8 cellular contexts compared by ENCODE assay signal in genomic region chr10:79270471-79271246, GRCh38.
DNase-seq lines count a peak whose midpoint lies in the region; TF ChIP-seq lines count a peak whose summit lies in the region.
"Had no signal": no experiment of that assay in that cellular context is flagged by ENCODE, and none has a peak within 500 bp of the region (broad histone marks: within the 10 kb centered on the region; RNA-seq: fewer than 3 reads in every experiment).

No MANE protein-coding gene starts in this region.

- H3K9me3 ChIP-seq in Karpas-422 (ENCODE audit: low read length): no peaks in the 10 kb centered on the region
- no peaks in the 10 kb centered on the region for H3K9me3 ChIP-seq in WERI-Rb-1 (ENCODE audit: severe bottlenecking)
- no peaks in the 10 kb centered on the region for H3K9me3 ChIP-seq in mesenchymal stem cell (ENCODE audit: control insufficient read depth, low read length)
- H3K9me3 ChIP-seq in transverse colon: no peaks in the 10 kb centered on the region
- H3K9me3 ChIP-seq in smooth muscle cell (replicated peaks; ENCODE audit: low read depth): no peaks in the 10 kb centered on the region
- no peaks in the 10 kb centered on the region for H3K9me3 ChIP-seq in testis

- DNase-seq in Karpas-422 (peak; percentile 55), WERI-Rb-1 (peak; percentile 72), mesenchymal stem cell (peak; percentile 46), transverse colon (no peak), NCI-H1092 (lab: John Stamatoyannopoulos, UW) (no peak), smooth muscle cell (lab: John Stamatoyannopoulos, UW; ENCODE audit: unreplicated experiment) (no peak), testis (no peak)
- DNase-seq: kidney glomerular epithelial cell had no signal

- H3K4ac ChIP-seq in mesenchymal stem cell (ENCODE audit: low read depth in 1 of 2, low read length in 2 of 2): no peak overlapping the region

- H3K36me3 ChIP-seq in Karpas-422 (ENCODE audit: insufficient read depth, low read length) (no peaks in the 10 kb centered on the region), WERI-Rb-1 (peaks cover 7% of the 10 kb centered on the region), mesenchymal stem cell (ENCODE audit: control insufficient read depth in 1 of 2, insufficient read depth in 2 of 2, low read depth in 1 of 2, low read length in 2 of 2) (peaks cover 28 to 84% of the 10 kb centered on the region in 2 experiments), transverse colon (no peaks in the 10 kb centered on the region), smooth muscle cell (ENCODE audit: low read depth) (no peaks in the 10 kb centered on the region), testis (ENCODE audit: low read depth, missing control alignments) (no peaks in the 10 kb centered on the region)

- H4K20me1 ChIP-seq in Karpas-422 (ENCODE audit: insufficient read depth, low read depth, low read length): peaks cover 54% of the 10 kb centered on the region
- H4K20me1 ChIP-seq in smooth muscle cell (ENCODE audit: low read depth): peaks cover 82% of the 10 kb centered on the region

- H2AK5ac ChIP-seq in mesenchymal stem cell (ENCODE audit: low read length, severe bottlenecking): no peak overlapping the region

- peak overlapping the region; percentile 96 for H3K27ac ChIP-seq in Karpas-422 (ENCODE audit: low read length)
- peak overlapping the region; percentile 79 for H3K27ac ChIP-seq in WERI-Rb-1
- no peak overlapping the region for H3K27ac ChIP-seq in mesenchymal stem cell (ENCODE audit: low read length, poor library complexity, severe bottlenecking)
- peak overlapping the region; percentile 39 to 85 (median 64) for H3K27ac ChIP-seq in transverse colon
- no peak overlapping the region for H3K27ac ChIP-seq in smooth muscle cell (ENCODE audit: low read depth)
- no peak overlapping the region for H3K27ac ChIP-seq in testis

- TF ChIP-seq POLR2A in transverse colon (IDR thresholded peaks at IDR 0.05): no peak
- no peak for TF ChIP-seq POLR2A in testis (IDR thresholded peaks at IDR 0.05)

- H4K8ac ChIP-seq in mesenchymal stem cell (ENCODE audit: low read length): peak overlapping the region; percentile 31

- H2BK15ac ChIP-seq in mesenchymal stem cell (ENCODE audit: low read depth, poor library complexity, severe bottlenecking): no peak overlapping the region

- H2AFZ ChIP-seq in Karpas-422 (ENCODE audit: low read length) (no peak overlapping the region), mesenchymal stem cell (ENCODE audit: low read depth, low read length) (no peak overlapping the region), smooth muscle cell (ENCODE audit: low read depth) (no peak overlapping the region)

- in situ Hi-C loops in transverse colon (cut with MboI; ENCODE audit: low pct_ligation_motif_present in 1 of 4, low pct_unique_long_range_greater_than_20kb in 1 of 4, low sequenced_read_pairs in 3 of 4): no loop called here

- H3K23ac ChIP-seq in mesenchymal stem cell (ENCODE audit: low read length in 2 of 2): no peak overlapping the region

- H2BK5ac ChIP-seq in mesenchymal stem cell (ENCODE audit: low read depth, low read length, poor library complexity, severe bottlenecking): no peak overlapping the region

- no peak overlapping the region for H2BK120ac ChIP-seq in mesenchymal stem cell (ENCODE audit: low read depth, low read length)

- peaks cover 55% of the 10 kb centered on the region for H3K79me1 ChIP-seq in mesenchymal stem cell (replicated peaks; ENCODE audit: low read length, poor library complexity, severe bottlenecking)

- H3K4me2 ChIP-seq in Karpas-422 (ENCODE audit: low read depth, low read length, poor library complexity, severe bottlenecking): peak overlapping the region; percentile 63
- no peak overlapping the region for H3K4me2 ChIP-seq in mesenchymal stem cell (ENCODE audit: low read length, poor library complexity, severe bottlenecking)
- H3K4me2 ChIP-seq in smooth muscle cell: no peak overlapping the region

- H3K4me3 ChIP-seq in Karpas-422 (ENCODE audit: low read length) (peak overlapping the region; percentile 32; the same call in 1 of the 2 replicates), WERI-Rb-1 (ENCODE audit: low read depth, low read length) (no peak overlapping the region), mesenchymal stem cell (ENCODE audit: insufficient read depth in 1 of 2, low read depth in 1 of 2, low read length in 2 of 2) (no peak overlapping the region), transverse colon (no peak overlapping the region), smooth muscle cell (no peak overlapping the region), testis (no peak overlapping the region)

- peaks cover 23% of the 10 kb centered on the region for H3F3A ChIP-seq in smooth muscle cell (ENCODE audit: low read depth)

- WGBS in mesenchymal stem cell: 67% methylated on average over 16 of the region's 16 CpGs
- 82% methylated on average over 16 of the region's 16 CpGs; no CpG with 5 or more reads in 1 of the 2 donors for whole genome bisulfite sequencing in transverse colon (ENCODE audit: low coverage in 1 of 2), 2 donors
- WGBS in smooth muscle cell (ENCODE audit: low lambda C conversion rate): 79% methylated on average over 16 of the region's 16 CpGs
- WGBS in testis, 2 donors: 79 to 81% methylated on average over 16 of the region's 16 CpGs

- H3K14ac ChIP-seq in mesenchymal stem cell (ENCODE audit: low read length in 2 of 2): no peak overlapping the region

- H3K9me2 ChIP-seq in Karpas-422 (replicated peaks; ENCODE audit: insufficient read depth, low read length): no peaks in the 10 kb centered on the region

- peak overlapping the region; percentile 26 to 49 for H3K18ac ChIP-seq in mesenchymal stem cell (ENCODE audit: low read depth in 1 of 2, low read length in 2 of 2)

- intact Hi-C loops in transverse colon (cut with DNase I; ENCODE audit: low total_unique reads): loop anchor here (5.0 kb wide), 1 partner anchor 48 kb away; no protein-coding TSS in a partner anchor
- intact Hi-C loops in testis (cut with DNase I; ENCODE audit: low total_unique reads): no loop called here

- TF ChIP-seq EP300 in transverse colon (IDR thresholded peaks at IDR 0.05; ENCODE audit: low read depth): no peak

- peak overlapping the region; percentile 71; the same call in 1 of the 2 replicates for H3K9ac ChIP-seq in Karpas-422 (ENCODE audit: low read length)
- H3K9ac ChIP-seq in mesenchymal stem cell (ENCODE audit: low read length): no peak overlapping the region
- H3K9ac ChIP-seq in smooth muscle cell (ENCODE audit: low read depth): no peak overlapping the region

- H2BK12ac ChIP-seq in mesenchymal stem cell (ENCODE audit: low read length in 2 of 2): peak overlapping the region in 1 of 2 experiments; percentile 67

- H3K4me1 ChIP-seq in Karpas-422 (ENCODE audit: low read length) (peaks cover 76% of the 10 kb centered on the region), mesenchymal stem cell (ENCODE audit: control insufficient read depth, insufficient read depth, low read depth, low read length) (peaks cover 57% of the 10 kb centered on the region), transverse colon (peaks cover 37 to 97% (median 63%) of the 10 kb centered on the region in 4 donors), smooth muscle cell (ENCODE audit: low read depth) (peaks cover 28% of the 10 kb centered on the region), testis (peaks cover 24% of the 10 kb centered on the region)

- TF ChIP-seq CTCF in WERI-Rb-1 (IDR thresholded peaks at IDR 0.05; ENCODE audit: low read depth, low read length) (no peak), transverse colon (IDR thresholded peaks at IDR 0.05) (no peak), smooth muscle cell (IDR thresholded peaks at IDR 0.05; ENCODE audit: borderline replicate concordance, insufficient read depth, poor library complexity, severe bottlenecking) (no peak), testis (IDR thresholded peaks at IDR 0.05) (no peak)

- H3K27me3 ChIP-seq in Karpas-422 (ENCODE audit: low read length) (no peaks in the 10 kb centered on the region), WERI-Rb-1 (ENCODE audit: insufficient read depth, low read depth, severe bottlenecking) (no peaks in the 10 kb centered on the region), mesenchymal stem cell (ENCODE audit: control insufficient read depth in 1 of 2, insufficient read depth in 1 of 2, low read length in 2 of 2) (no peaks in the 10 kb centered on the region), transverse colon (no peaks in the 10 kb centered on the region), smooth muscle cell (ENCODE audit: low read depth) (no peaks in the 10 kb centered on the region), testis (no peaks in the 10 kb centered on the region)

- H3K79me2 ChIP-seq in Karpas-422 (ENCODE audit: low read length) (peaks cover 100% of the 10 kb centered on the region), smooth muscle cell (ENCODE audit: low read depth) (peaks cover 30% of the 10 kb centered on the region)

- no peak overlapping the region for H4K91ac ChIP-seq in mesenchymal stem cell (ENCODE audit: low read length)

Comparison
In these comparisons a context has a peak if more than half of its experiments do, and no peak if none do; other contexts are left out.
1. DNase-seq: peak in Karpas-422 (single experiment), WERI-Rb-1 (single experiment) and mesenchymal stem cell (single experiment); none in transverse colon (single experiment), NCI-H1092 (single experiment), smooth muscle cell (single experiment) and testis (single experiment).
2. H3K27ac ChIP-seq: peak in Karpas-422 (single experiment), WERI-Rb-1 (single experiment) and transverse colon (4 of 4); none in mesenchymal stem cell (single experiment), smooth muscle cell (single experiment) and testis (0 of 2).